Comparison of ENCODE assay signal across 21 cellular contexts in genomic region chr17:76359375-76359774, GRCh38.
"Had no signal": no experiment of that assay in that cellular context is flagged by ENCODE, and none has a peak within 500 bp of the region (broad histone marks: within the 10 kb centered on the region; RNA-seq: fewer than 3 reads in every experiment).

No MANE protein-coding gene starts in this region.

- H3K9me3 Mint-ChIP-seq: T-cell had no signal

- H3K27ac Mint-ChIP-seq: T-cell had no signal

- H3K36me3 Mint-ChIP-seq: T-cell had no signal

- FAIRE-seq: HepG2, RCC 7860 had no signal

- H3K4me3 Mint-ChIP-seq: T-cell had no signal

- H3K4me2 ChIP-seq: SK-N-SH had no signal

- H3K9ac ChIP-seq: SK-N-SH had no signal

- DNase-seq: IMR-90, Kasumi-1, KG1, MM.1S, NCI-H1092 treated with DMSO at 0.1 percent for 48 hours, NCI-H146, NCI-H1694 treated with DMSO at 0.1 percent for 48 hours, NCI-H1930, NCI-H2081, NCI-H2107, NCI-H2227 treated with DMSO at 0.1 percent for 48 hours, NCI-H524, NCI-H526 treated with DMSO at 0.1 percent for 48 hours, NCI-H774, RPMI8226, SHP77, SK-N-SH, SW 1271, T-cell had no signal

- ATAC-seq: HepG2, T-cell had no signal

- H3K9me3 ChIP-seq: SK-N-SH had no signal
